Comparison of ENCODE assay signal across 8 cellular contexts in genomic region chr11:14308114-14308896, GRCh38. TPM values are rescaled to one million over a fixed set of nuclear protein-coding genes. Genes with fewer than 3 reads are reported as not detected.
A peak's percentile ranks its signal among the peaks of the same experiment; 100 is the strongest.
DNase-seq lines count a peak whose midpoint lies in the region; ATAC-seq and TF ChIP-seq lines count a peak whose summit lies in the region.

No MANE protein-coding gene starts in this region.

- H3K9ac ChIP-seq in SU-DHL-6 (ENCODE audit: low read length), result peak overlapping the region; percentile 40
- no peak overlapping the region for H3K9ac ChIP-seq in smooth muscle cell (ENCODE audit: low read depth)

- H3K27ac ChIP-seq in SU-DHL-6 (ENCODE audit: low read depth, low read length) (peak overlapping the region; percentile 95), gastroesophageal sphincter (no peak overlapping the region), smooth muscle cell (ENCODE audit: low read depth) (no peak overlapping the region)

- peak; percentile 49 for ATAC-seq in GM19455 (IDR thresholded peaks at IDR 0.05; ENCODE audit: unreplicated experiment)
- ATAC-seq in gastroesophageal sphincter, result no peak

- WGBS in gastroesophageal sphincter (ENCODE audit: low coverage in 1 of 2), 2 donors, result 33 to 35% methylated on average over 5 of the region's 5 CpGs
- 42% methylated on average over 5 of the region's 5 CpGs for WGBS in smooth muscle cell (ENCODE audit: low lambda C conversion rate)

- TF ChIP-seq EP300 in Ishikawa (IDR thresholded peaks at IDR 0.05; ENCODE audit: borderline replicate concordance), result no peak
- TF ChIP-seq EP300 in gastroesophageal sphincter (IDR thresholded peaks at IDR 0.05), result no peak

- TF ChIP-seq CTCF in SU-DHL-6 (IDR thresholded peaks at IDR 0.05; ENCODE audit: insufficient read depth, low read length, poor library complexity, severe bottlenecking) (peak; percentile 82), gastroesophageal sphincter (IDR thresholded peaks at IDR 0.05) (peak; percentile 25 to 53 (median 52)), smooth muscle cell (IDR thresholded peaks at IDR 0.05; ENCODE audit: borderline replicate concordance, insufficient read depth, poor library complexity, severe bottlenecking) (peak; percentile 48)

- peak; percentile 60 for DNase-seq in DMS 273 (lab: John Stamatoyannopoulos, UW; ENCODE audit: unreplicated experiment)
- no peak for DNase-seq in smooth muscle cell (lab: John Stamatoyannopoulos, UW; ENCODE audit: unreplicated experiment)
- no peak for DNase-seq in activated naive CD4-positive, alpha-beta T cell (lab: John Stamatoyannopoulos, UW)
- no peak for DNase-seq in activated CD4-positive, alpha-beta T cell treated with anti-CD3 and anti-CD28 coated beads for 4 hours

- peak; percentile 46; the same call in 1 of the 2 replicates for TF ChIP-seq RAD21 in Ishikawa (IDR thresholded peaks at IDR 0.05; ENCODE audit: low read depth)

- H3K36me3 ChIP-seq in SU-DHL-6 (ENCODE audit: low read length) (no peaks in the 10 kb centered on the region), gastroesophageal sphincter (no peaks in the 10 kb centered on the region), smooth muscle cell (ENCODE audit: low read depth) (no peaks in the 10 kb centered on the region)

- peaks cover 2 to 60% (median 9%) of the 10 kb centered on the region in 3 donors for H3K4me1 ChIP-seq in gastroesophageal sphincter
- peaks cover 21% of the 10 kb centered on the region for H3K4me1 ChIP-seq in smooth muscle cell (ENCODE audit: low read depth)

- TF ChIP-seq POLR2A in gastroesophageal sphincter (IDR thresholded peaks at IDR 0.05), result no peak

- H3K4me2 ChIP-seq in SU-DHL-6 (ENCODE audit: low read depth, low read length, poor library complexity, severe bottlenecking), result peak overlapping the region; percentile 96
- peak overlapping the region; percentile 18 for H3K4me2 ChIP-seq in smooth muscle cell

- H3K4me3 ChIP-seq in SU-DHL-6 (ENCODE audit: insufficient read depth, low read length, poor library complexity, severe bottlenecking) (no peak overlapping the region), gastroesophageal sphincter (no peak overlapping the region), smooth muscle cell (peak overlapping the region; percentile 10)

- no peaks in the 10 kb centered on the region for H3K27me3 ChIP-seq in SU-DHL-6 (ENCODE audit: low read length)
- no peaks in the 10 kb centered on the region for H3K27me3 ChIP-seq in gastroesophageal sphincter
- H3K27me3 ChIP-seq in smooth muscle cell (ENCODE audit: low read depth), result no peaks in the 10 kb centered on the region

- peaks cover 64% of the 10 kb centered on the region for H3F3A ChIP-seq in SU-DHL-6 (ENCODE audit: insufficient read depth)
- no peaks in the 10 kb centered on the region for H3F3A ChIP-seq in smooth muscle cell (ENCODE audit: low read depth)

- H4K20me1 ChIP-seq in SU-DHL-6 (ENCODE audit: low read depth, low read length) (peaks cover 5% of the 10 kb centered on the region; the same call in 1 of the 2 replicates), smooth muscle cell (ENCODE audit: low read depth) (peaks cover 97% of the 10 kb centered on the region)

- H3K9me3 ChIP-seq in SU-DHL-6 (ENCODE audit: insufficient read depth, low read length) (no peaks in the 10 kb centered on the region), gastroesophageal sphincter (no peaks in the 10 kb centered on the region), smooth muscle cell (replicated peaks; ENCODE audit: low read depth) (no peaks in the 10 kb centered on the region)

- H3K79me2 ChIP-seq in SU-DHL-6 (ENCODE audit: insufficient read depth, low read length) (peaks cover 95% of the 10 kb centered on the region), smooth muscle cell (ENCODE audit: low read depth) (peaks cover 27% of the 10 kb centered on the region)

- no peak overlapping the region for H2AFZ ChIP-seq in SU-DHL-6 (ENCODE audit: low read depth, low read length, severe bottlenecking)
- no peak overlapping the region for H2AFZ ChIP-seq in smooth muscle cell (ENCODE audit: low read depth)

- H3K9me2 ChIP-seq in SU-DHL-6 (replicated peaks; ENCODE audit: insufficient read depth, low read length), result no peaks in the 10 kb centered on the region

TF ChIP-seq in Ishikawa, 13 proteins besides CTCF, POLR2A, EP300 and RAD21:
- TF ChIP-seq NFIC (IDR thresholded peaks at IDR 0.05), result no peak
- TF ChIP-seq CEBPB (IDR thresholded peaks at IDR 0.05), result no peak
- no peak for TF ChIP-seq TCF12 (IDR thresholded peaks at IDR 0.05; ENCODE audit: low read depth)
- TF ChIP-seq FOXM1 (IDR thresholded peaks at IDR 0.05; ENCODE audit: borderline replicate concordance, low read depth), result no peak
- TF ChIP-seq TAF1 (IDR thresholded peaks at IDR 0.05; ENCODE audit: low read depth), result no peak
- no peak for TF ChIP-seq ZBTB7A (IDR thresholded peaks at IDR 0.05; ENCODE audit: low read depth)
- no peak for TF ChIP-seq TEAD4 (IDR thresholded peaks at IDR 0.05)
- TF ChIP-seq EGR1 (IDR thresholded peaks at IDR 0.05), result no peak
- no peak for TF ChIP-seq MAX (IDR thresholded peaks at IDR 0.05)

RNA-seq across cellular contexts. Expression of gene RRAS2, which starts 50.7 kb away (rescaled TPM):
- total RNA-seq in gastroesophageal sphincter (100 to 1,000 TPM in 1 of 4 donors, 10 to 100 TPM in 3; 44.0 to 110 (median 69.5) TPM), smooth muscle cell (37.9 and 53.6 TPM in 2 replicates)
- polyA plus RNA-seq in smooth muscle cell, result 27.0 and 27.3 TPM in 2 replicates
